In genomic region chr1:78491311-78492071, GRCh38 we compare ENCODE assay signal across 9 cellular contexts. TPM values are rescaled to one million over a fixed set of nuclear protein-coding genes. Genes with fewer than 3 reads are reported as not detected.
DNase-seq lines count a peak whose midpoint lies in the region; ATAC-seq and TF ChIP-seq lines count a peak whose summit lies in the region.
"Had no signal": no experiment of that assay in that cellular context is flagged by ENCODE, and none has a peak within 500 bp of the region (broad histone marks: within the 10 kb centered on the region; RNA-seq: fewer than 3 reads in every experiment).

No MANE protein-coding gene starts in this region.

- TF ChIP-seq CTCF in breast epithelium (IDR thresholded peaks at IDR 0.05) (no peak), tibial nerve (IDR thresholded peaks at IDR 0.05) (no peak)

- no peak for TF ChIP-seq EP300 in tibial nerve (IDR thresholded peaks at IDR 0.05)

- H3K9me3 ChIP-seq in breast epithelium (peaks cover 0 to 8% of the 10 kb centered on the region in 2 donors), tibial nerve (no peaks in the 10 kb centered on the region)

- no peaks in the 10 kb centered on the region for H3K4me1 ChIP-seq in breast epithelium
- peaks cover 0 to 6% (median 0%) of the 10 kb centered on the region in 4 donors for H3K4me1 ChIP-seq in tibial nerve

- H3K4me3 ChIP-seq in breast epithelium, result peak overlapping the region; percentile 55 to 74 (median 56)
- peak overlapping the region; percentile 46 to 65 (median 53) for H3K4me3 ChIP-seq in tibial nerve
- H3K4me3 ChIP-seq: K562 had no signal

- WGBS in tibial nerve, 2 donors, result 2 to 4% methylated on average over 38 to 40 of the region's 40 CpGs

- no peaks in the 10 kb centered on the region for H3K27me3 ChIP-seq in breast epithelium
- H3K27me3 ChIP-seq in tibial nerve, result peaks cover 0 to 3% of the 10 kb centered on the region in 2 donors

- H3K36me3 ChIP-seq in breast epithelium (no peaks in the 10 kb centered on the region), tibial nerve (no peaks in the 10 kb centered on the region)

- H3K27ac ChIP-seq in breast epithelium (peak overlapping the region; percentile 40 to 78), tibial nerve (peak overlapping the region; percentile 43 to 89 (median 84))

- no peak for ATAC-seq in HG03432 (IDR thresholded peaks at IDR 0.05; ENCODE audit: unreplicated experiment)
- ATAC-seq: K562 had no signal

- no peak for TF ChIP-seq POLR2A in breast epithelium (IDR thresholded peaks at IDR 0.05)
- TF ChIP-seq POLR2A in tibial nerve (IDR thresholded peaks at IDR 0.05), result peak in 1 of 2 donors; percentile 19

- peak; percentile 70 for DNase-seq in DMS 273 (lab: John Stamatoyannopoulos, UW; ENCODE audit: unreplicated experiment)
- DNase-seq in DMS 273 treated with DMSO at 0.1 percent for 48 hours (lab: John Stamatoyannopoulos, UW), result no peak
- DNase-seq in breast epithelium (ENCODE audit: low spot score in 2 of 2), result no peak
- DNase-seq in left kidney (ENCODE audit: low read depth, low spot score), result peak; percentile 60
- DNase-seq in tibial nerve (ENCODE audit: low spot score in 2 of 2), result peak; percentile 41 to 47
- no peak for DNase-seq in activated CD8-positive, alpha-beta memory T cell treated with anti-CD3 and anti-CD28 coated beads for 24 hours
- no peak for DNase-seq in epidermal melanocyte (ENCODE audit: insufficient read length, low spot score)

- intact Hi-C loops in breast epithelium (cut with DNase I; ENCODE audit: low total_unique reads), result no loop called here

RNA-seq across cellular contexts. Expression of gene PTGFR, which starts 0.7 kb away (rescaled TPM):
- total RNA-seq in breast epithelium (10 to 100 TPM in 1 of 3 donors, 1 to 10 TPM in 2; 2.3 to 16.5 (median 7.9) TPM), tibial nerve (10 to 100 TPM; 10.8 to 61.4 (median 29.8) TPM)

Comparison
In these comparisons a context has a peak if more than half of its experiments do, and no peak if none do; other contexts are left out.
1. DNase-seq: peak in DMS 273 (single experiment), left kidney (single experiment) and tibial nerve (2 of 2); none in DMS 273 treated with DMSO at 0.1 percent for 48 hours (single experiment), breast epithelium (0 of 2), activated CD8-positive, alpha-beta memory T cell treated with anti-CD3 and anti-CD28 coated beads for 24 hours (single experiment) and epidermal melanocyte (single experiment).